In the genomic region with DNA sequence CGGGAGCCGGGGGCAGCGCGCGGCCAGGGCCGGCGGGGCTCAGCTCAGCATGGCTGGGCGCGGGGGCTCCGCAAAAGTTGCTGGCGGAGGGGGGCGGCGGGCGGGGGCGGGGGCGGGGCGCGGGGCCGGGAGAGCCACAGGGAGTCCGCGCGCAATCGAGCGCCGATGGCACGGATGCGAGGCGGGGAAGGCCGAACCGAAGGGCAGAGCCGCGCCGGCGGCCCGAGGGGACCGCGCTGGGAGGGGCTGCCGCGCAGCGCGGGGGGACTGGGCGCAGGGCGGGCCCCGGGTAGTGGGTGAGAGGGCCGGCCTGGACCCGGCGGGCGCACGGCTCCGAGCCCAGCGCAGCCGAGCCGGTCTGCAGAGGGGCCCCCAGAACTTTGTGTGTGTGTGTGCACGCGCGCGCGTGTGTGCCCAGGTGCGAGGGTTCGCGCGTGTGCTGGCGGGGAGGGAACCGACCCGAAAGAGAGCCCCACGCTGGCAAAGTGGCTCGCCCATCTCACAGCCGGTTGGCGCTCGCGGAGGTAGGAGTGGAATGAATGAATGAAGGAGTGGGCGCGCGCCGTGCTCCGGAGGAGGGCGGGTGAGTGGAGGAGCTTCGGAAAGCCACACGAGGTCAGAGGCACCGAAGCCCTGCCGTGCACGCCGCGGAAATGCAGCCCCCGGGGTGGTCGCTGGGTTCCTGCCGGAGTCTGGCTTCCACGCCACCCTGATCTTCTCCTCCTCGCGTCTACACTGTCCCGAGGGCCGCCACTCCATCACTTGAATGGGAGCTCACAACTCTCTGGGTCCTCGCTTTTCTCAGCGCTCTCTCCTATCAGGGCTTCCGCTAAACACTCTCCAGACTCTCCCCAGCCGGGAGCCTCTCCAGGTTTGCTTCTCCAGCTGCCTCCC, we compare ENCODE assay signal across 9 cellular contexts. TPM values are rescaled to one million over a fixed set of nuclear protein-coding genes. Genes with fewer than 3 reads are reported as not detected.
DNase-seq lines count a peak whose midpoint lies in the region; ATAC-seq, FAIRE-seq and TF ChIP-seq lines count a peak whose summit lies in the region.
"Had no signal": no experiment of that assay in that cellular context is flagged by ENCODE, and none has a peak within 500 bp of the region (broad histone marks: within the 10 kb centered on the region; RNA-seq: fewer than 3 reads in every experiment).

Gene HIPK2 (minus strand): TSS at position 51 of the 894 bp plus-strand sequence. CDS start 375 bp downstream, outside the sequence.

- intact Hi-C loops in stomach (cut with DNase I; ENCODE audit: low total_unique reads): loop anchor here (10.0 kb wide), 1 partner anchor 63 kb away; no protein-coding TSS in a partner anchor

- no peak for FAIRE-seq in HTR-8/SVneo (lab: Jason Lieb, UNC)
- FAIRE-seq: islet of Langerhans had no signal

- H3K4me3 ChIP-seq in fibroblast of pulmonary artery (replicated peaks; ENCODE audit: low read depth, low read length): peak within 1 kb of the TSS; percentile 65
- peak within 1 kb of the TSS; percentile 85 to 92 (median 88) for H3K4me3 ChIP-seq in stomach

- DNase-seq in COLO829 (ENCODE audit: low spot score) (peak; percentile 66), HTR-8/SVneo (ENCODE audit: insufficient read length, low spot score) (peak; percentile 60), RPMI8226 (peak; percentile 69), fibroblast of pulmonary artery (ENCODE audit: low read depth) (peak; percentile 76), stomach (peak; percentile 80)
- peak; percentile 63 for DNase-seq in activated effector memory CD4-positive, alpha-beta T cell treated with Interleukin-2 at 50 U/mL for 16 hours
- DNase-seq in natural killer cell treated with Interleukin-12 subunit alpha and Interleukin-12 subunit beta and Interleukin-15 and Interleukin-18, amount 100 ng/mL, for 72 hours (ENCODE audit: low spot score): peak; percentile 88

- peaks cover 0 to 2% (median 0%) of the 10 kb centered on the region in 4 donors for H3K36me3 ChIP-seq in stomach

- no peaks in the 10 kb centered on the region for H3K27me3 ChIP-seq in stomach

- TF ChIP-seq CTCF in fibroblast of pulmonary artery (IDR thresholded peaks at IDR 0.05; ENCODE audit: low read length, missing control alignments) (no peak), stomach (IDR thresholded peaks at IDR 0.05) (no peak)

- WGBS in stomach, 5 donors: 0 to 1% (median 1%) methylated on average over 55 to 96 of the region's 96 CpGs

- ATAC-seq in GM19467 (IDR thresholded peaks at IDR 0.05; ENCODE audit: unreplicated experiment): peak; percentile 47
- peak; percentile 84 to 87 for ATAC-seq in natural killer cell treated with Interleukin-12 subunit alpha and Interleukin-12 subunit beta and Interleukin-15 and Interleukin-18, amount 100 ng/mL, for 72 hours

- no peak for TF ChIP-seq EP300 in stomach (IDR thresholded peaks at IDR 0.05)

- H3K27ac Mint-ChIP-seq in natural killer cell treated with Interleukin-12 subunit alpha and Interleukin-12 subunit beta and Interleukin-15 and Interleukin-18, amount 100 ng/mL, for 72 hours: peak within 1 kb of the TSS; percentile 99 to 100

- H3K4me3 Mint-ChIP-seq in natural killer cell treated with Interleukin-12 subunit alpha and Interleukin-12 subunit beta and Interleukin-15 and Interleukin-18, amount 100 ng/mL, for 72 hours: peak within 1 kb of the TSS; percentile 99

- no peak for TF ChIP-seq POLR2A in stomach (IDR thresholded peaks at IDR 0.05)

- peaks cover 53 to 55% of the 10 kb centered on the region in 2 donors for H3K4me1 Mint-ChIP-seq in natural killer cell treated with Interleukin-12 subunit alpha and Interleukin-12 subunit beta and Interleukin-15 and Interleukin-18, amount 100 ng/mL, for 72 hours (ENCODE audit: low read depth in 2 of 2)

- H3K4me1 ChIP-seq in stomach: peaks cover 28 to 42% (median 37%) of the 10 kb centered on the region in 4 donors

- no peaks in the 10 kb centered on the region for H3K9me3 ChIP-seq in stomach

- H3K27ac ChIP-seq in stomach: peak within 1 kb of the TSS; percentile 95 to 98 (median 97)

- no peaks in the 10 kb centered on the region for H3K9me3 Mint-ChIP-seq in natural killer cell treated with Interleukin-12 subunit alpha and Interleukin-12 subunit beta and Interleukin-15 and Interleukin-18, amount 100 ng/mL, for 72 hours

- peaks cover 29% of the 10 kb centered on the region for H3K36me3 Mint-ChIP-seq in natural killer cell treated with Interleukin-12 subunit alpha and Interleukin-12 subunit beta and Interleukin-15 and Interleukin-18, amount 100 ng/mL, for 72 hours

- H3K27me3 Mint-ChIP-seq in natural killer cell treated with Interleukin-12 subunit alpha and Interleukin-12 subunit beta and Interleukin-15 and Interleukin-18, amount 100 ng/mL, for 72 hours: no peaks in the 10 kb centered on the region

RNA-seq across cellular contexts. Expression of gene HIPK2, which starts in this region (rescaled TPM):
- total RNA-seq in natural killer cell treated with Interleukin-12 subunit alpha and Interleukin-12 subunit beta and Interleukin-15 and Interleukin-18, amount 100 ng/mL, for 72 hours: 100 to 1,000 TPM; 152 to 245 TPM
- total RNA-seq in stomach: 100 to 1,000 TPM in 1 of 5 donors, 10 to 100 TPM in 3, 1 to 10 TPM in 1; 9.3 to 103 (median 60.7) TPM
- polyA plus RNA-seq in stomach: 10 to 100 TPM in 2 of 3 donors, 1 to 10 TPM in 1; 3.4 to 45.0 (median 10.7) TPM

Comparison
In these comparisons a context has a peak if more than half of its experiments do, and no peak if none do; other contexts are left out.
1. Peak in every context shown above with its lines: DNase-seq, ATAC-seq, H3K4me3 ChIP-seq and H3K27ac ChIP-seq.